Comparison of ENCODE assay signal across 13 cellular contexts in the genomic region with DNA sequence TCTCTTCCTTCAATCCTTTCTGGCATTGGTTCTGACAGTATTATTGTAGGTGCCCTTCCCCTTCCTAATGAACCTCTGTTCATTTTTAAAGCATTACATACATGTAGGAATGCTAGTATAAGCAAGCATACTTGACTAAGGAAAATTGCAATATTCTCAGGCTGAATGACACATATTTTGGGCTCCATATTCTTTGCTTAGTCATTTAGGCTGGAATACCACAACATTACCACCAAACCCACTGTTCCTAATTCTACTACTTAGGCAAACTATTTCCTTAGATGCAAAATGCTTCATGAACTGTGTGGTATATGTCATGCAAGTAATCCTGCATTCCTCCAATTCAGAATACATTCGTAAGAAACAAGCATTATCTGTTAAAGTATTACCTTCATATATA.
DNase-seq lines count a peak whose midpoint lies in the region; ATAC-seq and TF ChIP-seq lines count a peak whose summit lies in the region.
"Had no signal": no experiment of that assay in that cellular context is flagged by ENCODE, and none has a peak within 500 bp of the region (broad histone marks: within the 10 kb centered on the region; RNA-seq: fewer than 3 reads in every experiment).

No MANE protein-coding gene starts in this region.

- no TSS peak for BruUV-seq in PC-3 (replicated peaks; lab: Mats Ljungman, UMichigan)

- no peaks in the 10 kb centered on the region for H3K27me3 ChIP-seq in PC-3 (ENCODE audit: low read length)
- H3K27me3 ChIP-seq in osteoblast (ENCODE audit: insufficient read depth, low read length), result no peaks in the 10 kb centered on the region

- CTCF ChIA-PET in PC-3 (lab: Charles Lee), result no interaction called here

- no peaks in the 10 kb centered on the region for H3K79me2 ChIP-seq in PC-3 (ENCODE audit: low read length)
- H3K79me2 ChIP-seq in osteoblast (ENCODE audit: insufficient read depth, low read length), result no peaks in the 10 kb centered on the region

- DNase-seq in GM03348 (ENCODE audit: low spot score) (peak; percentile 71), PC-3 (peak; percentile 40), dedifferentiated amniotic fluid mesenchymal stem cell (ENCODE audit: extremely low spot score) (peak; percentile 77), osteoblast (ENCODE audit: insufficient read length, low spot score, missing footprints) (peak; percentile 76), SW 1271 (lab: John Stamatoyannopoulos, UW) (no peak), dermis blood vessel endothelial cell (no peak)
- DNase-seq: activated T-cell treated with anti-CD3 and anti-CD28 coated beads, Interleukin-2, amount 50 U/mL, for 24 hours; NCI-H1417 treated with DMSO at 0.1 percent for 48 hours; NCI-H526 treated with DMSO at 0.1 percent for 48 hours; right cardiac atrium had no signal

- no peak overlapping the region for H3K4me3 ChIP-seq in PC-3 (ENCODE audit: low read length)
- H3K4me3 ChIP-seq in osteoblast (ENCODE audit: insufficient read depth, low read length), result no peak overlapping the region

- peaks cover 8% of the 10 kb centered on the region for H3F3A ChIP-seq in PC-3 (ENCODE audit: low read length, unreplicated experiment)

- intact Hi-C loops in PC-3 (cut with micrococcal nuclease), result no loop called here

- H3K27ac ChIP-seq in PC-3 (ENCODE audit: low read length) (no peak overlapping the region), osteoblast (ENCODE audit: low read depth, low read length) (peak overlapping the region; percentile 63)

- peaks cover 10% of the 10 kb centered on the region for H3K4me1 ChIP-seq in PC-3 (ENCODE audit: insufficient read depth, low read length)
- H3K4me1 ChIP-seq in osteoblast (ENCODE audit: insufficient read depth, low read length), result peaks cover 14% of the 10 kb centered on the region

- ATAC-seq in PC-3 (no peak), HG03196 (IDR thresholded peaks at IDR 0.05; ENCODE audit: unreplicated experiment) (no peak), GM21619 (IDR thresholded peaks at IDR 0.05; ENCODE audit: unreplicated experiment) (no peak)
- ATAC-seq: activated CD4-positive, CD25-positive, alpha-beta regulatory T cell treated with anti-CD3 and anti-CD28 coated beads, Interleukin-2, amount 50 U/mL, for 24 hours; right cardiac atrium had no signal

- peaks cover 9% of the 10 kb centered on the region; the same call in 1 of the 2 replicates for H3K36me3 ChIP-seq in PC-3 (ENCODE audit: low read depth, low read length)
- no peaks in the 10 kb centered on the region for H3K36me3 ChIP-seq in osteoblast (ENCODE audit: insufficient read depth, low read length)

- no peaks in the 10 kb centered on the region for H3K9me2 ChIP-seq in PC-3 (replicated peaks; ENCODE audit: low read length)

- POLR2A ChIA-PET in PC-3 (lab: Charles Lee; ENCODE audit: unreplicated experiment), result no interaction called here

- no peak overlapping the region for H2AFZ ChIP-seq in PC-3 (ENCODE audit: low read length)
- H2AFZ ChIP-seq in osteoblast (ENCODE audit: low read length), result no peak overlapping the region

- H3K9ac ChIP-seq in PC-3 (ENCODE audit: low read length), result no peak overlapping the region

- H4K20me1 ChIP-seq in PC-3 (ENCODE audit: low read length), result no peaks in the 10 kb centered on the region
- no peaks in the 10 kb centered on the region for H4K20me1 ChIP-seq in osteoblast (ENCODE audit: insufficient read depth, low read length)

- TF ChIP-seq CTCF in PC-3 (conservative IDR thresholded peaks at IDR 0.05; ENCODE audit: low read depth, low read length), result no peak
- no peak for TF ChIP-seq CTCF in osteoblast (IDR thresholded peaks at IDR 0.05; ENCODE audit: extremely low read depth, low read depth, low read length)

- H3K4me2 ChIP-seq in PC-3 (ENCODE audit: low read length) (no peak overlapping the region), osteoblast (ENCODE audit: insufficient read depth, low read length) (no peak overlapping the region)

- H3K9me3 ChIP-seq in PC-3 (ENCODE audit: low read length) (no peaks in the 10 kb centered on the region), osteoblast (ENCODE audit: low read depth, low read length) (no peaks in the 10 kb centered on the region)

Comparison
In these comparisons a context has a peak if more than half of its experiments do, and no peak if none do; other contexts are left out.
1. DNase-seq: peak in GM03348 (single experiment), PC-3 (single experiment), dedifferentiated amniotic fluid mesenchymal stem cell (single experiment) and osteoblast (single experiment); none in SW 1271 (0 of 2) and dermis blood vessel endothelial cell (single experiment).